In the genomic region with DNA sequence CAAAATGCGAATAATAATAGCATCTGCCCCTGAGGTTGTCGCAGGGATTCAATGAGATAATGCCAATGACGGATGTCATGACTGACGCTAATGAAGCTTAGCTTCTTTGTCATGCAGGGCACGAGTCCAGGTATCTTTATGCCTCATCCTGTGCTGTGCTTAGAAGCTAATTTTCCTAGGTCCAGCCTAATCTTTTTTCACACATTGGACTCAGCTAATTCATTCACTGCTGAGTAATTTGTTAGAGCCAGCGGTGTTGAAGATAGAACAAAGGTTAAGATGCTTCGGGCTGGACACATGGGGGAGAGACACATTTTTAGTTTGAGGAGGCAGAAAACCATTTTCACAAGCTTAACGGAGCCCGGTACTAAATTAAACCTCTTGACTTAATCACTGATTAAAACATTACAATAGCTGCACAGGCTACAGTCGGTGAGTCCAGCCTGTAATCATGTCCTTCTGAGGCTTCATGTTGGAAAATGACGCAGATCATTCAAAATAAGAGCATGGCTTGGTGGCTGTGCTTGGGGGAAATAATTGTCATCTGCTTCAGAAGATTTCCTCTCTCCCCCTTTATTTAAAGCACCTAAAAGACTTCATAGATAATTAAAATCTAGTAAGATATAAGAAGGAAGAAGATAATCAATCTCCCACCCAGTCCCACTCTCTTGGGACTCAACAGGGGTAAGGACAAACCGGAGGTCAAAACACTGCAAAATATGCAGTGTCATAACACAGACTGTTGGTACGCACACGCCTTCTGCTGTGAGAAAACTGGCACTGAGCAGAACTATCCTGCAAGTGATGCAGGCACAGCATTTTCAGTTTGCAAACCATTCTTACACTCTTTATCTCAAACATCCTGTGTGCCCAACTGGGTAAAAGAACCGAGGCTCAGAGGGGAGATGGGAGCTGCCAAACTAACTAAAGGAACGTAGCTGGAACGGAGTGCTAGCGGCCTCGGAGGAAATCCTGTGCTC, we compare ENCODE assay signal across 18 cellular contexts. TPM values are rescaled to one million over a fixed set of nuclear protein-coding genes. Genes with fewer than 3 reads are reported as not detected.
DNase-seq lines count a peak whose midpoint lies in the region; ATAC-seq, FAIRE-seq and TF ChIP-seq lines count a peak whose summit lies in the region.
"Had no signal": no experiment of that assay in that cellular context is flagged by ENCODE, and none has a peak within 500 bp of the region (broad histone marks: within the 10 kb centered on the region; RNA-seq: fewer than 3 reads in every experiment).

No MANE protein-coding gene starts in this region.

- H3K36me3 ChIP-seq in endothelial cell of umbilical vein (ENCODE audit: control insufficient read depth in 2 of 2, extremely low read depth in 1 of 2, insufficient read depth in 2 of 2, low read length in 2 of 2) = no peaks in the 10 kb centered on the region
- no peaks in the 10 kb centered on the region for H3K36me3 ChIP-seq in naive thymus-derived CD4-positive, alpha-beta T cell (ENCODE audit: control insufficient read depth in 2 of 3, insufficient read depth in 3 of 3, low read length in 3 of 3)
- H3K36me3 ChIP-seq: BE2C, esophagus squamous epithelium had no signal

- intact Hi-C loops in Calu3 (cut with micrococcal nuclease; ENCODE audit: unreplicated experiment) (loop anchor here (10.0 kb wide), 1 partner anchor 133 kb away; no protein-coding TSS in a partner anchor), endothelial cell of umbilical vein (cut with micrococcal nuclease) (no loop called here)
- intact Hi-C loops in naive thymus-derived CD4-positive, alpha-beta T cell (cut with micrococcal nuclease) = no loop called here

- no peak for TF ChIP-seq POLR2A in endothelial cell of umbilical vein (IDR thresholded peaks at IDR 0.05; ENCODE audit: low read depth, low read length)

- no peak overlapping the region for H3K4me2 ChIP-seq in endothelial cell of umbilical vein (ENCODE audit: insufficient read depth, low read length)

- H3K36me3 Mint-ChIP-seq in Calu3 (ENCODE audit: insufficient read depth, unreplicated experiment) = peaks cover 25% of the 10 kb centered on the region
- H3K36me3 Mint-ChIP-seq in naive thymus-derived CD4-positive, alpha-beta T cell = peaks cover 0 to 10% (median 0%) of the 10 kb centered on the region in 5 donors
- H3K36me3 Mint-ChIP-seq in naive thymus-derived CD8-positive, alpha-beta T cell = no peaks in the 10 kb centered on the region

- peak overlapping the region; percentile 93 for H3K4me3 Mint-ChIP-seq in Calu3 (ENCODE audit: low read depth, unreplicated experiment)
- peak overlapping the region in 3 of 10 donors; percentile 1 to 57 (median 6) for H3K4me3 Mint-ChIP-seq in naive thymus-derived CD4-positive, alpha-beta T cell
- H3K4me3 Mint-ChIP-seq in naive thymus-derived CD8-positive, alpha-beta T cell = peak overlapping the region in 2 of 10 donors; percentile 32 to 38

- no peak for TF ChIP-seq CTCF in Calu3 (IDR thresholded peaks at IDR 0.05; ENCODE audit: unreplicated experiment)
- TF ChIP-seq CTCF in endothelial cell of umbilical vein (IDR thresholded peaks at IDR 0.05; ENCODE audit: extremely low read depth in 1 of 2, insufficient read depth in 1 of 2, low read depth in 1 of 2, low read length in 2 of 2) = no peak

- BruUV-seq in Calu3 (replicated peaks; lab: Mats Ljungman, UMichigan) = no TSS peak
- no TSS peak for BruUV-seq in endothelial cell of umbilical vein (replicated peaks; lab: Mats Ljungman, UMichigan)

- H3K27ac ChIP-seq in endothelial cell of umbilical vein (ENCODE audit: insufficient read depth, low read depth, low read length) = no peak overlapping the region
- no peak overlapping the region for H3K27ac ChIP-seq in naive thymus-derived CD4-positive, alpha-beta T cell (ENCODE audit: low read depth, low read length)
- H3K27ac ChIP-seq: esophagus squamous epithelium, testis had no signal

- CTCF ChIA-PET in Calu3 (lab: Charles Lee) (no interaction called here), endothelial cell of umbilical vein (lab: Charles Lee) (interaction anchor here (0.8 to 1.9 kb wide), 4 partner anchors 25 to 445 kb away, joined by 3 to 5 read pairs (median 4); no protein-coding TSS in a partner anchor)
- CTCF ChIA-PET in naive thymus-derived CD4-positive, alpha-beta T cell (lab: Charles Lee) = no interaction called here

- H3K27ac Mint-ChIP-seq in Calu3 (ENCODE audit: unreplicated experiment) = no peak overlapping the region
- peak overlapping the region in 5 of 9 donors; percentile 8 to 83 (median 14) for H3K27ac Mint-ChIP-seq in naive thymus-derived CD4-positive, alpha-beta T cell
- peak overlapping the region in 4 of 10 donors; percentile 9 to 74 (median 17) for H3K27ac Mint-ChIP-seq in naive thymus-derived CD8-positive, alpha-beta T cell

- no peak for DNase-seq in Calu3
- peak; percentile 1 for DNase-seq in NCI-H69 (lab: John Stamatoyannopoulos, UW)
- DNase-seq in endothelial cell of umbilical vein (ENCODE audit: low read depth, low spot score) = no peak
- DNase-seq in naive thymus-derived CD4-positive, alpha-beta T cell = no peak
- DNase-seq in naive thymus-derived CD8-positive, alpha-beta T cell = no peak
- no peak for DNase-seq in NK-92 (lab: John Stamatoyannopoulos, UW; ENCODE audit: unreplicated experiment)
- no peak for DNase-seq in AG08395 (ENCODE audit: low spot score)
- DNase-seq in stimulated activated naive CD8-positive, alpha-beta T cell treated with anti-CD3 and anti-CD28 coated beads, Interleukin-15, Interleukin-2, amounts not matched to agents 100 U/mL and 50 U/mL, for 24 hours = no peak
- DNase-seq: activated effector memory CD4-positive, alpha-beta T cell treated with anti-CD3 and anti-CD28 coated beads, Interleukin-2, amount 50 U/mL, for 16 hours; BE2C; esophagus squamous epithelium; hippocampal formation; NCI-H1930; retina; testis had no signal

- H3K9ac ChIP-seq in endothelial cell of umbilical vein (replicated peaks; ENCODE audit: extremely low read depth, insufficient read depth, low read length) = no peak overlapping the region

- no peaks in the 10 kb centered on the region for H3K9me1 ChIP-seq in endothelial cell of umbilical vein (replicated peaks; ENCODE audit: control insufficient read depth, extremely low read depth, insufficient read depth, low read length)

- H2AFZ ChIP-seq in endothelial cell of umbilical vein (ENCODE audit: low read depth, low read length) = peak overlapping the region; percentile 26

- H3K4me3 ChIP-seq in endothelial cell of umbilical vein (replicated peaks in 1 of 3; ENCODE audit: insufficient read depth in 1 of 3, low read depth in 1 of 3, low read length in 3 of 3) = no peak overlapping the region
- H3K4me3 ChIP-seq in naive thymus-derived CD4-positive, alpha-beta T cell (ENCODE audit: low read length) = no peak overlapping the region
- H3K4me3 ChIP-seq: esophagus squamous epithelium, testis had no signal

- no peaks in the 10 kb centered on the region for H4K20me1 ChIP-seq in endothelial cell of umbilical vein (replicated peaks; ENCODE audit: control insufficient read depth, extremely low read depth, insufficient read depth, low read length)

- POLR2A ChIA-PET in endothelial cell of umbilical vein (lab: Charles Lee) = no interaction called here
- POLR2A ChIA-PET in naive thymus-derived CD4-positive, alpha-beta T cell (lab: Charles Lee) = interaction anchor here (0.6 kb wide), 1 partner anchor 504 kb away, joined by 3 read pairs; no protein-coding TSS in a partner anchor
- POLR2A ChIA-PET in naive thymus-derived CD8-positive, alpha-beta T cell (lab: Charles Lee) = interaction anchor here (0.6 to 1.6 kb wide), 2 partner anchors 25 to 273 kb away, joined by 3 to 4 read pairs; no protein-coding TSS in a partner anchor

- no peak for ATAC-seq in naive thymus-derived CD4-positive, alpha-beta T cell
- ATAC-seq in naive thymus-derived CD8-positive, alpha-beta T cell = no peak
- no peak for ATAC-seq in stimulated activated naive CD8-positive, alpha-beta T cell treated with anti-CD3 and anti-CD28 coated beads, Interleukin-15, Interleukin-2, amounts not matched to agents 100 U/mL and 50 U/mL, for 24 hours

- peaks cover 11% of the 10 kb centered on the region for H3K27me3 Mint-ChIP-seq in Calu3 (ENCODE audit: unreplicated experiment)
- peaks cover 0 to 4% (median 0%) of the 10 kb centered on the region in 5 donors for H3K27me3 Mint-ChIP-seq in naive thymus-derived CD4-positive, alpha-beta T cell
- peaks cover 0 to under 1% (median 0%) of the 10 kb centered on the region in 5 donors for H3K27me3 Mint-ChIP-seq in naive thymus-derived CD8-positive, alpha-beta T cell

- H3K9me3 Mint-ChIP-seq in Calu3 (ENCODE audit: low read depth, unreplicated experiment) = no peaks in the 10 kb centered on the region
- H3K9me3 Mint-ChIP-seq in naive thymus-derived CD4-positive, alpha-beta T cell = peaks cover 0 to 2% (median 0%) of the 10 kb centered on the region in 11 donors
- H3K9me3 Mint-ChIP-seq in naive thymus-derived CD8-positive, alpha-beta T cell = peaks cover 0 to 3% (median 0%) of the 10 kb centered on the region in 9 donors

- no peaks in the 10 kb centered on the region for H3K9me3 ChIP-seq in endothelial cell of umbilical vein (replicated peaks; ENCODE audit: control insufficient read depth, insufficient read depth, low read length)
- H3K9me3 ChIP-seq in naive thymus-derived CD4-positive, alpha-beta T cell (ENCODE audit: control insufficient read depth in 2 of 3, low read length in 3 of 3) = no peaks in the 10 kb centered on the region
- H3K9me3 ChIP-seq: BE2C, esophagus squamous epithelium, testis had no signal

- no peak for FAIRE-seq in endothelial cell of umbilical vein (lab: Jason Lieb, UNC)
- FAIRE-seq: astrocyte had no signal

- peaks cover 26% of the 10 kb centered on the region for H3K4me1 Mint-ChIP-seq in Calu3 (ENCODE audit: low read depth, unreplicated experiment)
- peaks cover 10 to 51% (median 42%) of the 10 kb centered on the region in 7 donors for H3K4me1 Mint-ChIP-seq in naive thymus-derived CD4-positive, alpha-beta T cell
- H3K4me1 Mint-ChIP-seq in naive thymus-derived CD8-positive, alpha-beta T cell = peaks cover 11 to 43% (median 39%) of the 10 kb centered on the region in 4 donors

- dilution Hi-C loops in endothelial cell of umbilical vein (cut with MboI; ENCODE audit: extremely low pct_ligation_motif_present, low sequenced_read_pairs) = no loop called here

- peaks cover 8% of the 10 kb centered on the region for H3K4me1 ChIP-seq in endothelial cell of umbilical vein (ENCODE audit: control insufficient read depth, extremely low read depth, insufficient read depth, low read length)
- peaks cover 9 to 15% of the 10 kb centered on the region in 2 donors for H3K4me1 ChIP-seq in naive thymus-derived CD4-positive, alpha-beta T cell (ENCODE audit: control insufficient read depth in 2 of 2, insufficient read depth in 2 of 2, low read length in 2 of 2)
- H3K4me1 ChIP-seq: BE2C had no signal

- H3K27me3 ChIP-seq in endothelial cell of umbilical vein (ENCODE audit: control insufficient read depth in 2 of 2, insufficient read depth in 2 of 2, low read length in 2 of 2) = peaks cover 2 to 10% of the 10 kb centered on the region in 2 experiments
- H3K27me3 ChIP-seq in naive thymus-derived CD4-positive, alpha-beta T cell (ENCODE audit: control insufficient read depth in 2 of 2, insufficient read depth in 2 of 2, low read length in 2 of 2) = no peaks in the 10 kb centered on the region
- H3K27me3 ChIP-seq: BE2C, testis had no signal

- H3K79me2 ChIP-seq in endothelial cell of umbilical vein (ENCODE audit: control insufficient read depth, insufficient read depth, low read length) = peaks cover 8% of the 10 kb centered on the region

RNA-seq across cellular contexts. Expression of gene CCDC174, which starts 3.3 kb away (rescaled TPM):
- total RNA-seq in Calu3 (2022) (17.9 and 21.1 TPM in 2 replicates), endothelial cell of umbilical vein (15.1 and 16.6 TPM in 2 replicates)
- polyA plus RNA-seq in endothelial cell of umbilical vein = 4.7 and 5.0 TPM in 2 replicates
- polyA plus RNA-seq in endothelial cell of umbilical vein (2011; cell fraction: cytosol; rRNA removed) = 7.2 and 9.5 TPM in 2 replicates
- polyA plus RNA-seq in endothelial cell of umbilical vein (2011; cell fraction: nucleus; rRNA removed) = 12.2 and 15.8 TPM in 2 replicates
- polyA plus RNA-seq in endothelial cell of umbilical vein (2012) = 8.5 and 9.7 TPM in 2 replicates
- polyA minus RNA-seq in endothelial cell of umbilical vein = 4.5 and 5.8 TPM in 2 replicates
- polyA minus RNA-seq in endothelial cell of umbilical vein (2011; cell fraction: cytosol; rRNA and poly(A)+ RNA removed) = 4.9 TPM
- polyA minus RNA-seq in endothelial cell of umbilical vein (2011; cell fraction: nucleus; rRNA and poly(A)+ RNA removed) = 6.2 and 7.5 TPM in 2 replicates
- total RNA-seq in naive thymus-derived CD4-positive, alpha-beta T cell = 10 to 100 TPM; 21.6 to 59.2 (median 46.2) TPM
- 10 to 100 TPM; 18.3 to 20.9 TPM for polyA plus RNA-seq in naive thymus-derived CD4-positive, alpha-beta T cell
- 10 to 100 TPM; 43.0 to 47.1 TPM for total RNA-seq in naive thymus-derived CD8-positive, alpha-beta T cell
- 10 to 100 TPM; 16.6 to 26.2 (median 22.8) TPM for polyA plus RNA-seq in naive thymus-derived CD8-positive, alpha-beta T cell

RNA-seq across cellular contexts. Expression of gene C3orf20, which starts 26.7 kb away (rescaled TPM):
- 0.28 and 0.39 TPM in 2 replicates for total RNA-seq in Calu3 (2022)
- not detected in 2 replicates for total RNA-seq in endothelial cell of umbilical vein
- not detected in 2 replicates for polyA plus RNA-seq in endothelial cell of umbilical vein
- polyA plus RNA-seq in endothelial cell of umbilical vein (2011; cell fraction: cytosol; rRNA removed) = not detected in 2 replicates
- polyA plus RNA-seq in endothelial cell of umbilical vein (2011; cell fraction: nucleus; rRNA removed) = not detected in 2 replicates
- polyA plus RNA-seq in endothelial cell of umbilical vein (2012) = not detected in 2 replicates
- polyA minus RNA-seq in endothelial cell of umbilical vein = not detected in 2 replicates
- polyA minus RNA-seq in endothelial cell of umbilical vein (2011; cell fraction: cytosol; rRNA and poly(A)+ RNA removed) = not detected
- 0.24 TPM in 1 of 2 replicates, not detected in the other for polyA minus RNA-seq in endothelial cell of umbilical vein (2011; cell fraction: nucleus; rRNA and poly(A)+ RNA removed)
- total RNA-seq in naive thymus-derived CD4-positive, alpha-beta T cell = under 1 TPM; 0.10 to 0.81 (median 0.48) TPM
- polyA plus RNA-seq in naive thymus-derived CD4-positive, alpha-beta T cell = under 1 TPM in 1 of 2 donors, not detected in 1; 0.05 TPM
- total RNA-seq in naive thymus-derived CD8-positive, alpha-beta T cell = under 1 TPM; 0.44 to 0.69 TPM
- polyA plus RNA-seq in naive thymus-derived CD8-positive, alpha-beta T cell = under 1 TPM in 1 of 3 donors, not detected in 2; 0.03 TPM
- total RNA-seq: dermis microvascular lymphatic vessel endothelial cell, esophagus squamous epithelium, LHCN-M2 had no signal
